Comparison of ENCODE assay signal across 1 cellular context in genomic region chr17:48578616-48579560, GRCh38.
A peak's percentile ranks its signal among the peaks of the same experiment; 100 is the strongest.
TF ChIP-seq lines count a peak whose summit lies in the region.

No MANE protein-coding gene starts in this region.

TF ChIP-seq in K562, 482 proteins besides CTCF, POLR2A, EP300 and RAD21 (continued from another document):
- TF ChIP-seq SMAD1 (IDR thresholded peaks at IDR 0.05; ENCODE audit: low read depth, low read length, partially characterized antibody) (no peak), E4F1 (CRISPR knock-in tag; IDR thresholded peaks at IDR 0.05; ENCODE audit: borderline replicate concordance) (no peak), U2AF2 (optimal IDR thresholded peaks at IDR 0.05; ENCODE audit: low read depth, low read length) (no peak), GTF2B (IDR thresholded peaks at IDR 0.05; ENCODE audit: extremely low read depth, insufficient read length) (no peak), CUX1 (CRISPR knock-in tag; IDR thresholded peaks at IDR 0.05) (no peak), ZKSCAN8 (CRISPR knock-in tag; IDR thresholded peaks at IDR 0.05) (no peak), MAFF (IDR thresholded peaks at IDR 0.05; ENCODE audit: low read length) (no peak), SAP30 (IDR thresholded peaks at IDR 0.05; ENCODE audit: borderline replicate concordance, insufficient read depth, low read depth, low read length, poor library complexity, severe bottlenecking) (no peak), CREM (IDR thresholded peaks at IDR 0.05; ENCODE audit: low read depth) (0 out of 2 replicates have a peak, but pooled peaks have one; percentile 3), ZNF133 (CRISPR knock-in tag; IDR thresholded peaks at IDR 0.05) (no peak), CHAMP1 (IDR thresholded peaks at IDR 0.05) (no peak), SIN3A (IDR thresholded peaks at IDR 0.05; ENCODE audit: borderline replicate concordance in 2 of 2, control insufficient read depth in 1 of 2, low read depth in 2 of 2, low read length in 2 of 2) (0 out of 4 replicates have a peak, but pooled peaks of 1 of the 2 experiments have one; percentile 24), EZH2 (IDR thresholded peaks at IDR 0.05; ENCODE audit: borderline replicate concordance, low read depth, low read length) (no peak), TARDBP (IDR thresholded peaks at IDR 0.05) (no peak), ZFP36 (IDR thresholded peaks at IDR 0.05; ENCODE audit: low read depth, low read length, partially characterized antibody) (no peak), DIDO1 (tag; IDR thresholded peaks at IDR 0.05; ENCODE audit: low read depth) (no peak), PHF21A (IDR thresholded peaks at IDR 0.05; ENCODE audit: borderline replicate concordance, low read depth) (peak; percentile 40; the same call in 1 of the 2 replicates), THAP7 (CRISPR knock-in tag; IDR thresholded peaks at IDR 0.05) (no peak), ETV1 (tag; conservative IDR thresholded peaks at IDR 0.05; ENCODE audit: low read depth) (no peak), GMEB1 (CRISPR knock-in tag; IDR thresholded peaks at IDR 0.05) (no peak), MCM5 (IDR thresholded peaks at IDR 0.05; ENCODE audit: low read depth) (no peak), MYNN (IDR thresholded peaks at IDR 0.05) (no peak), MYNN (CRISPR knock-in tag; IDR thresholded peaks at IDR 0.05) (no peak), TCFL5 (CRISPR knock-in tag; conservative IDR thresholded peaks at IDR 0.05) (no peak), ZNF121 (CRISPR knock-in tag; conservative IDR thresholded peaks at IDR 0.05) (no peak), ATF7 (IDR thresholded peaks at IDR 0.05) (no peak), STAT5A (IDR thresholded peaks at IDR 0.05; ENCODE audit: borderline replicate concordance, low read length) (no peak), XRCC4 (IDR thresholded peaks at IDR 0.05; ENCODE audit: extremely low read depth, insufficient read depth, insufficient read length) (no peak), GTF2A2 (tag; IDR thresholded peaks at IDR 0.05) (no peak), ZBTB5 (IDR thresholded peaks at IDR 0.05) (no peak), ZBTB33 (CRISPR knock-in tag; IDR thresholded peaks at IDR 0.05) (no peak), POLR2G (IDR thresholded peaks at IDR 0.05; ENCODE audit: low read depth, low read length) (peak; percentile 53), NFIC (IDR thresholded peaks at IDR 0.05) (no peak), NCOA1 (IDR thresholded peaks at IDR 0.05; ENCODE audit: low read depth) (no peak), ZBTB17 (CRISPR knock-in tag; IDR thresholded peaks at IDR 0.05) (0 out of 2 replicates have a peak, but pooled peaks have one; percentile 35)
